Comparison of ENCODE assay signal across 10 cellular contexts in genomic region chr16:69481901-69482341, GRCh38. TPM values are rescaled to one million over a fixed set of nuclear protein-coding genes. Genes with fewer than 3 reads are reported as not detected.
DNase-seq lines count a peak whose midpoint lies in the region.
"Had no signal": no experiment of that assay in that cellular context is flagged by ENCODE, and none has a peak within 500 bp of the region (broad histone marks: within the 10 kb centered on the region; RNA-seq: fewer than 3 reads in every experiment).

No MANE protein-coding gene starts in this region.

- DNase-seq in DMS 273 (lab: John Stamatoyannopoulos, UW; ENCODE audit: unreplicated experiment) (peak; percentile 78), DMS 273 treated with DMSO at 0.1 percent for 48 hours (lab: John Stamatoyannopoulos, UW) (no peak), mesenchymal stem cell (no peak), ureter (ENCODE audit: low spot score) (peak; percentile 88), NCI-H526 treated with DMSO at 0.1 percent for 48 hours (lab: John Stamatoyannopoulos, UW) (no peak), cortex of kidney (lab: John Stamatoyannopoulos, UW) (no peak)
- no peak for DNase-seq in activated CD8-positive, alpha-beta memory T cell treated with anti-CD3 and anti-CD28 coated beads for 24 hours
- DNase-seq: 8988T had no signal

- peak overlapping the region; percentile 11 for H2BK120ac ChIP-seq in mesenchymal stem cell (ENCODE audit: low read depth, low read length)

- no peak overlapping the region for H3K4me2 ChIP-seq in mesenchymal stem cell (ENCODE audit: low read length, poor library complexity, severe bottlenecking)

- no peaks in the 10 kb centered on the region for H3K79me1 ChIP-seq in mesenchymal stem cell (replicated peaks; ENCODE audit: low read length, poor library complexity, severe bottlenecking)

- peak overlapping the region; percentile 98 for H4K91ac ChIP-seq in mesenchymal stem cell (ENCODE audit: low read length)

- H3K9me3 ChIP-seq in duodenal mucosa (ENCODE audit: control insufficient read depth in 1 of 2, low read length in 2 of 2): no peaks in the 10 kb centered on the region
- H3K9me3 ChIP-seq in mesenchymal stem cell (ENCODE audit: control insufficient read depth, low read length): no peaks in the 10 kb centered on the region

- H3K36me3 ChIP-seq in duodenal mucosa (ENCODE audit: control insufficient read depth in 1 of 2, insufficient read depth in 2 of 2, low read length in 2 of 2): no peaks in the 10 kb centered on the region
- H3K36me3 ChIP-seq in mesenchymal stem cell (ENCODE audit: control insufficient read depth in 1 of 2, insufficient read depth in 2 of 2, low read depth in 1 of 2, low read length in 2 of 2): no peaks in the 10 kb centered on the region

- H2AFZ ChIP-seq in mesenchymal stem cell (ENCODE audit: low read depth, low read length): no peak overlapping the region

- H2BK15ac ChIP-seq in mesenchymal stem cell (ENCODE audit: low read depth, poor library complexity, severe bottlenecking): peak overlapping the region; percentile 87

- H2BK5ac ChIP-seq in mesenchymal stem cell (ENCODE audit: low read depth, low read length, poor library complexity, severe bottlenecking): no peak overlapping the region

- H2BK12ac ChIP-seq in mesenchymal stem cell (ENCODE audit: low read length in 2 of 2): peak overlapping the region; percentile 26 to 86

- H3K23ac ChIP-seq in mesenchymal stem cell (ENCODE audit: low read length in 2 of 2): no peak overlapping the region

- peak overlapping the region; percentile 94 for H4K8ac ChIP-seq in mesenchymal stem cell (ENCODE audit: low read length)

- no peaks in the 10 kb centered on the region for H3K27me3 ChIP-seq in duodenal mucosa (ENCODE audit: control insufficient read depth in 1 of 2, insufficient read depth in 2 of 2, low read length in 2 of 2)
- peaks cover 0 to 6% of the 10 kb centered on the region in 2 experiments for H3K27me3 ChIP-seq in mesenchymal stem cell (ENCODE audit: control insufficient read depth in 1 of 2, insufficient read depth in 1 of 2, low read length in 2 of 2)

- H3K27ac ChIP-seq in duodenal mucosa (ENCODE audit: low read depth, low read length) (peak overlapping the region; percentile 52), mesenchymal stem cell (ENCODE audit: low read length, poor library complexity, severe bottlenecking) (no peak overlapping the region)
- H3K27ac ChIP-seq: SK-N-MC had no signal

- H2AK5ac ChIP-seq in mesenchymal stem cell (ENCODE audit: low read length, severe bottlenecking): peak overlapping the region; percentile 19

- H3K18ac ChIP-seq in mesenchymal stem cell (ENCODE audit: low read depth in 1 of 2, low read length in 2 of 2): peak overlapping the region; percentile 76 to 87

- H3K4ac ChIP-seq in mesenchymal stem cell (ENCODE audit: low read depth in 1 of 2, low read length in 2 of 2): peak overlapping the region; percentile 54 to 64

- 84% methylated on average over 12 of the region's 12 CpGs for WGBS in mesenchymal stem cell

- H3K14ac ChIP-seq in mesenchymal stem cell (ENCODE audit: low read length in 2 of 2): peak overlapping the region in 1 of 2 experiments; percentile 23

- H3K4me1 ChIP-seq in duodenal mucosa (ENCODE audit: control insufficient read depth in 1 of 2, insufficient read depth in 2 of 2, low read length in 2 of 2) (peaks cover 0 to 3% of the 10 kb centered on the region in 2 donors), mesenchymal stem cell (ENCODE audit: control insufficient read depth, insufficient read depth, low read depth, low read length) (peaks cover 7% of the 10 kb centered on the region)

- no peak overlapping the region for H3K4me3 ChIP-seq in duodenal mucosa (ENCODE audit: low read depth in 1 of 2, low read length in 2 of 2)
- H3K4me3 ChIP-seq in mesenchymal stem cell (ENCODE audit: insufficient read depth in 1 of 2, low read depth in 1 of 2, low read length in 2 of 2): peak overlapping the region in 1 of 2 experiments; percentile 16
- H3K4me3 ChIP-seq: SK-N-MC had no signal

- H3K9ac ChIP-seq in duodenal mucosa (ENCODE audit: low read depth in 1 of 2, low read length in 2 of 2) (no peak overlapping the region), mesenchymal stem cell (ENCODE audit: low read length) (peak overlapping the region; percentile 79)

RNA-seq across cellular contexts. Expression of gene CYB5B, which starts 57.5 kb away (rescaled TPM):
- polyA plus RNA-seq in mesenchymal stem cell (2013, experiment 1 of 2): 379 TPM
- polyA plus RNA-seq in mesenchymal stem cell (2013, experiment 2 of 2): 384 TPM
- total RNA-seq in ureter: 152 TPM

Comparison
In these comparisons a context has a peak if more than half of its experiments do, and no peak if none do; other contexts are left out.
1. DNase-seq: peak in DMS 273 (single experiment) and ureter (single experiment); none in DMS 273 treated with DMSO at 0.1 percent for 48 hours (single experiment), mesenchymal stem cell (single experiment), NCI-H526 treated with DMSO at 0.1 percent for 48 hours (single experiment), activated CD8-positive, alpha-beta memory T cell treated with anti-CD3 and anti-CD28 coated beads for 24 hours (single experiment) and cortex of kidney (single experiment).